Comparison of ENCODE assay signal across 8 cellular contexts in genomic region chr1:58858344-58858673, GRCh38.
A peak's percentile ranks its signal among the peaks of the same experiment; 100 is the strongest.
DNase-seq lines count a peak whose midpoint lies in the region; ATAC-seq and TF ChIP-seq lines count a peak whose summit lies in the region.

No MANE protein-coding gene starts in this region.

- H3K36me3 Mint-ChIP-seq in activated CD4-positive, alpha-beta T cell treated with anti-CD3 and anti-CD28 coated beads for 36 hours (ENCODE audit: low read depth) = no peaks in the 10 kb centered on the region
- no peaks in the 10 kb centered on the region for H3K36me3 Mint-ChIP-seq in activated naive CD8-positive, alpha-beta T cell treated with anti-CD3 and anti-CD28 coated beads, Interleukin-2, amount 50 U/mL, for 24 hours (ENCODE audit: low read depth)
- peaks cover 0 to 2% of the 10 kb centered on the region in 2 donors for H3K36me3 Mint-ChIP-seq in stimulated activated naive B cell treated with anti-CD40 and anti-IgM and Interleukin-4, amounts not matched to agents 10 μg/mL and 1 μg/mL and 100 μg/mL, for 72 hours
- H3K36me3 Mint-ChIP-seq in CD14-positive monocyte = no peaks in the 10 kb centered on the region

- intact Hi-C loops in activated CD4-positive, alpha-beta T cell treated with anti-CD3 and anti-CD28 coated beads for 36 hours (cut with DNase I, micrococcal nuclease) = loop anchor here in 1 of 2 experiments (1.0 to 5.0 kb wide), 2 partner anchors 42 to 839 kb away; no protein-coding TSS in a partner anchor
- intact Hi-C loops in CD14-positive monocyte (cut with micrococcal nuclease) = no loop called here

- no peaks in the 10 kb centered on the region for H3K27me3 Mint-ChIP-seq in activated CD4-positive, alpha-beta T cell treated with anti-CD3 and anti-CD28 coated beads for 36 hours
- H3K27me3 Mint-ChIP-seq in activated naive CD8-positive, alpha-beta T cell treated with anti-CD3 and anti-CD28 coated beads, Interleukin-2, amount 50 U/mL, for 24 hours = no peaks in the 10 kb centered on the region
- H3K27me3 Mint-ChIP-seq in stimulated activated naive B cell treated with anti-CD40 and anti-IgM and Interleukin-4, amounts not matched to agents 10 μg/mL and 1 μg/mL and 100 μg/mL, for 72 hours = no peaks in the 10 kb centered on the region
- peaks cover 0 to 4% (median 2%) of the 10 kb centered on the region in 3 donors for H3K27me3 Mint-ChIP-seq in CD14-positive monocyte (ENCODE audit: low read depth in 3 of 3)

- DNase-seq in activated CD4-positive, alpha-beta T cell treated with anti-CD3 and anti-CD28 coated beads for 36 hours = peak; percentile 44
- no peak for DNase-seq in activated CD4-positive, alpha-beta T cell treated with anti-CD3 and anti-CD28 coated beads for 1 hour
- peak; percentile 6 for DNase-seq in activated naive CD8-positive, alpha-beta T cell treated with anti-CD3 and anti-CD28 coated beads, Interleukin-2, amount 50 U/mL, for 24 hours
- no peak for DNase-seq in stimulated activated naive B cell treated with anti-CD40 and anti-IgM and Interleukin-4, amounts not matched to agents 10 μg/mL and 1 μg/mL and 100 μg/mL, for 72 hours
- DNase-seq in NCI-H1048 (lab: John Stamatoyannopoulos, UW) (no peak), CD14-positive monocyte (ENCODE audit: low spot score) (no peak)

- peak overlapping the region; percentile 80 for H3K27ac Mint-ChIP-seq in activated CD4-positive, alpha-beta T cell treated with anti-CD3 and anti-CD28 coated beads for 36 hours
- H3K27ac Mint-ChIP-seq in activated naive CD8-positive, alpha-beta T cell treated with anti-CD3 and anti-CD28 coated beads, Interleukin-2, amount 50 U/mL, for 24 hours = peak overlapping the region; percentile 41
- H3K27ac Mint-ChIP-seq in stimulated activated naive B cell treated with anti-CD40 and anti-IgM and Interleukin-4, amounts not matched to agents 10 μg/mL and 1 μg/mL and 100 μg/mL, for 72 hours = no peak overlapping the region
- no peak overlapping the region for H3K27ac Mint-ChIP-seq in CD14-positive monocyte

- no peak overlapping the region for H3K4me3 Mint-ChIP-seq in activated CD4-positive, alpha-beta T cell treated with anti-CD3 and anti-CD28 coated beads for 36 hours
- H3K4me3 Mint-ChIP-seq in activated naive CD8-positive, alpha-beta T cell treated with anti-CD3 and anti-CD28 coated beads, Interleukin-2, amount 50 U/mL, for 24 hours = no peak overlapping the region
- no peak overlapping the region for H3K4me3 Mint-ChIP-seq in stimulated activated naive B cell treated with anti-CD40 and anti-IgM and Interleukin-4, amounts not matched to agents 10 μg/mL and 1 μg/mL and 100 μg/mL, for 72 hours
- no peak overlapping the region for H3K4me3 Mint-ChIP-seq in CD14-positive monocyte

- CTCF ChIA-PET in activated CD4-positive, alpha-beta T cell treated with anti-CD3 and anti-CD28 coated beads for 36 hours (lab: Charles Lee) = interaction anchor here (0.8 to 1.8 kb wide), 3 partner anchors 12 to 901 kb away, joined by 3 to 6 read pairs (median 5); no protein-coding TSS in a partner anchor

- TF ChIP-seq CTCF in CD14-positive monocyte (IDR thresholded peaks at IDR 0.05) = no peak

- H3K4me1 Mint-ChIP-seq in activated CD4-positive, alpha-beta T cell treated with anti-CD3 and anti-CD28 coated beads for 36 hours = peaks cover 38% of the 10 kb centered on the region
- peaks cover 38% of the 10 kb centered on the region for H3K4me1 Mint-ChIP-seq in activated naive CD8-positive, alpha-beta T cell treated with anti-CD3 and anti-CD28 coated beads, Interleukin-2, amount 50 U/mL, for 24 hours
- peaks cover 39 to 53% of the 10 kb centered on the region in 2 donors for H3K4me1 Mint-ChIP-seq in stimulated activated naive B cell treated with anti-CD40 and anti-IgM and Interleukin-4, amounts not matched to agents 10 μg/mL and 1 μg/mL and 100 μg/mL, for 72 hours
- peaks cover 24% of the 10 kb centered on the region for H3K4me1 Mint-ChIP-seq in CD14-positive monocyte

- ATAC-seq in activated CD4-positive, alpha-beta T cell treated with anti-CD3 and anti-CD28 coated beads for 36 hours = peak; percentile 75
- peak; percentile 24 for ATAC-seq in HG03565 (IDR thresholded peaks at IDR 0.05; ENCODE audit: unreplicated experiment)
- peak; percentile 68 for ATAC-seq in activated naive CD8-positive, alpha-beta T cell treated with anti-CD3 and anti-CD28 coated beads, Interleukin-2, amount 50 U/mL, for 24 hours
- peak; percentile 5 to 16 for ATAC-seq in stimulated activated naive B cell treated with anti-CD40 and anti-IgM and Interleukin-4, amounts not matched to agents 10 μg/mL and 1 μg/mL and 100 μg/mL, for 72 hours (replicated peaks)
- ATAC-seq in GM18861 (IDR thresholded peaks at IDR 0.05; ENCODE audit: unreplicated experiment) = no peak

- no peaks in the 10 kb centered on the region for H3K9me3 Mint-ChIP-seq in activated CD4-positive, alpha-beta T cell treated with anti-CD3 and anti-CD28 coated beads for 36 hours (ENCODE audit: low read depth)
- no peaks in the 10 kb centered on the region for H3K9me3 Mint-ChIP-seq in activated naive CD8-positive, alpha-beta T cell treated with anti-CD3 and anti-CD28 coated beads, Interleukin-2, amount 50 U/mL, for 24 hours
- H3K9me3 Mint-ChIP-seq in stimulated activated naive B cell treated with anti-CD40 and anti-IgM and Interleukin-4, amounts not matched to agents 10 μg/mL and 1 μg/mL and 100 μg/mL, for 72 hours = no peaks in the 10 kb centered on the region
- H3K9me3 Mint-ChIP-seq in CD14-positive monocyte = peaks cover 0 to 7% (median 0%) of the 10 kb centered on the region in 7 donors

- POLR2A ChIA-PET in activated CD4-positive, alpha-beta T cell treated with anti-CD3 and anti-CD28 coated beads for 36 hours (lab: Charles Lee) = interaction anchor here (0.6 kb wide), 1 partner anchor 117 kb away, joined by 3 read pairs; no protein-coding TSS in a partner anchor

Comparison
In these comparisons a context has a peak if more than half of its experiments do, and no peak if none do; other contexts are left out.
1. DNase-seq: peak in activated CD4-positive, alpha-beta T cell treated with anti-CD3 and anti-CD28 coated beads for 36 hours (single experiment) and activated naive CD8-positive, alpha-beta T cell treated with anti-CD3 and anti-CD28 coated beads, Interleukin-2, amount 50 U/mL, for 24 hours (single experiment); none in activated CD4-positive, alpha-beta T cell treated with anti-CD3 and anti-CD28 coated beads for 1 hour (single experiment), stimulated activated naive B cell treated with anti-CD40 and anti-IgM and Interleukin-4, amounts not matched to agents 10 μg/mL and 1 μg/mL and 100 μg/mL, for 72 hours (single experiment), NCI-H1048 (single experiment) and CD14-positive monocyte (single experiment).
2. H3K27ac Mint-ChIP-seq: peak in activated CD4-positive, alpha-beta T cell treated with anti-CD3 and anti-CD28 coated beads for 36 hours (single experiment) and activated naive CD8-positive, alpha-beta T cell treated with anti-CD3 and anti-CD28 coated beads, Interleukin-2, amount 50 U/mL, for 24 hours (single experiment); none in stimulated activated naive B cell treated with anti-CD40 and anti-IgM and Interleukin-4, amounts not matched to agents 10 μg/mL and 1 μg/mL and 100 μg/mL, for 72 hours (single experiment) and CD14-positive monocyte (0 of 7).